In the genomic region with DNA sequence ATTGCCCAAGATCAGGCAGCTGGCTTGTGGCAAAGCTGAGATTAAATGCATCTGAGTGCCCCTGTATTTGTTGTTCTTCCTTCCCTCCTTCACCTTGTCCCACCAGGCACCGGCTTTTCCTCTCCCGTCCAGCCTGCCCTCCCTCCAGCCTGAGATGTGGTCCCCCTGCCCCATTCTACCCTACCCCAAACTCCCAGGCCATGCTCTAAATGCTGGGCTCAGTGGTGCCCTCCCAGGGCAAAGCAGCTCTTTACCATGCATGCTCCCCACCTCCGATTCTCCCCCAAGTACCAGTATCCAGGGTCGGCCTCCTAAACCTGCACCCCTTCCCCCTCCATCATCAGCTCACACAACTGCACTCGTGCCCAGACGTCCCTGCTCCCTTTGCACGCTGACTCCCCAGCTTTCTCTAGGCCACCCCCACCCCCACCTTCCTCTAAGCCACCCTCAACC, we compare ENCODE assay signal across 1 cellular context.
TF ChIP-seq lines count a peak whose summit lies in the region.

No MANE protein-coding gene starts in this region.

TF ChIP-seq in IMR-90, 13 proteins besides CTCF, POLR2A, EP300 and RAD21:
- TF ChIP-seq RCOR1 (IDR thresholded peaks at IDR 0.05; ENCODE audit: insufficient replicate concordance, low read length) = no peak
- no peak for TF ChIP-seq CHD1 (IDR thresholded peaks at IDR 0.05; ENCODE audit: low read depth, low read length)
